Comparison of ENCODE assay signal across 9 cellular contexts in genomic region chr1:99599678-99600175, GRCh38. TPM values are rescaled to one million over a fixed set of nuclear protein-coding genes. Genes with fewer than 3 reads are reported as not detected.
DNase-seq lines count a peak whose midpoint lies in the region; ATAC-seq and TF ChIP-seq lines count a peak whose summit lies in the region.
"Had no signal": no experiment of that assay in that cellular context is flagged by ENCODE, and none has a peak within 500 bp of the region (broad histone marks: within the 10 kb centered on the region; RNA-seq: fewer than 3 reads in every experiment).

No MANE protein-coding gene starts in this region.

- DNase-seq in Caki2 (ENCODE audit: low read depth) = peak; percentile 77
- peak; percentile 25 for DNase-seq in RWPE1 (ENCODE audit: low spot score)
- DNase-seq in fibroblast of the aortic adventitia (ENCODE audit: low read depth) = peak; percentile 92
- DNase-seq in omental fat pad (ENCODE audit: low spot score) = no peak
- DNase-seq in activated T-cell treated with anti-CD3 and anti-CD28 coated beads, Interleukin-2, amount 50 U/mL, for 72 hours = no peak
- no peak for DNase-seq in Ammon's horn (ENCODE audit: low spot score)
- no peak for DNase-seq in hypothalamus (lab: John Stamatoyannopoulos, UW)

- H3K4me3 ChIP-seq in fibroblast of the aortic adventitia (ENCODE audit: low read depth, low read length) = no peak overlapping the region

- H3K27ac ChIP-seq in RWPE1 = no peak overlapping the region
- H3K27ac ChIP-seq: KMS-11 had no signal

- no peak overlapping the region for H3K27ac Mint-ChIP-seq in activated T-cell treated with anti-CD3 and anti-CD28 coated beads, Interleukin-2, amount 50 U/mL, for 72 hours

- TF ChIP-seq CTCF in RWPE1 (conservative IDR thresholded peaks at IDR 0.05; ENCODE audit: low read depth) (no peak), fibroblast of the aortic adventitia (IDR thresholded peaks at IDR 0.05; ENCODE audit: insufficient read depth, low read length) (no peak), omental fat pad (IDR thresholded peaks at IDR 0.05) (no peak)

- H3K9me3 Mint-ChIP-seq in activated T-cell treated with anti-CD3 and anti-CD28 coated beads, Interleukin-2, amount 50 U/mL, for 72 hours = no peaks in the 10 kb centered on the region

- ATAC-seq in omental fat pad (ENCODE audit: low FRiP score) (peak; percentile 71), HG03469 (IDR thresholded peaks at IDR 0.05; ENCODE audit: unreplicated experiment) (no peak)
- ATAC-seq in activated T-cell treated with anti-CD3 and anti-CD28 coated beads, Interleukin-2, amount 50 U/mL, for 72 hours (replicated peaks in 1 of 2) = no peak

- no peaks in the 10 kb centered on the region for H3K36me3 Mint-ChIP-seq in activated T-cell treated with anti-CD3 and anti-CD28 coated beads, Interleukin-2, amount 50 U/mL, for 72 hours (ENCODE audit: insufficient read depth in 2 of 2)

- in situ Hi-C loops in Caki2 (cut with HindIII; ENCODE audit: low pct_unique_long_range_greater_than_20kb, low sequenced_read_pairs) = no loop called here

- CTCF ChIA-PET in RWPE1 (lab: Yijun Ruan, JAX) = no interaction called here

- H3K4me1 Mint-ChIP-seq in activated T-cell treated with anti-CD3 and anti-CD28 coated beads, Interleukin-2, amount 50 U/mL, for 72 hours (ENCODE audit: low read depth) = no peaks in the 10 kb centered on the region

- no peak overlapping the region for H3K4me3 Mint-ChIP-seq in activated T-cell treated with anti-CD3 and anti-CD28 coated beads, Interleukin-2, amount 50 U/mL, for 72 hours

- POLR2A ChIA-PET in RWPE1 (lab: Yijun Ruan, JAX; ENCODE audit: low non-redundant PET) = no interaction called here

- no peaks in the 10 kb centered on the region for H3K27me3 Mint-ChIP-seq in activated T-cell treated with anti-CD3 and anti-CD28 coated beads, Interleukin-2, amount 50 U/mL, for 72 hours (ENCODE audit: low read depth)

RNA-seq across cellular contexts. Expression of gene PALMD, which starts 46.2 kb away (rescaled TPM):
- total RNA-seq in Caki2 (2014; rRNA removed; shearing (Covaris generic); ENCODE audit: low replicate concordance) = 2.3 and 6.5 TPM in 2 replicates
- total RNA-seq in fibroblast of the aortic adventitia (ENCODE audit: low replicate concordance) (2.4 and 6.0 TPM in 2 replicates), omental fat pad (100 to 1,000 TPM in 3 of 4 donors, 10 to 100 TPM in 1; 86.2 to 235 (median 136) TPM)
- not detected for total RNA-seq in activated T-cell treated with anti-CD3 and anti-CD28 coated beads, Interleukin-2, amount 50 U/mL, for 72 hours

Comparison
In these comparisons a context has a peak if more than half of its experiments do, and no peak if none do; other contexts are left out.
1. DNase-seq: peak in Caki2 (single experiment), RWPE1 (single experiment) and fibroblast of the aortic adventitia (single experiment); none in omental fat pad (single experiment), activated T-cell treated with anti-CD3 and anti-CD28 coated beads, Interleukin-2, amount 50 U/mL, for 72 hours (0 of 2), Ammon's horn (single experiment) and hypothalamus (0 of 51).
2. RNA of gene PALMD, which starts 46.2 kb away (total RNA-seq): 86.2 to 235 TPM in omental fat pad; 2.3 to 6.5 TPM in Caki2, 2.4 to 6.0 TPM in fibroblast of the aortic adventitia and not detected in activated T-cell treated with anti-CD3 and anti-CD28 coated beads, Interleukin-2, amount 50 U/mL, for 72 hours; every median in the first group is over 10 times any median in the second.